Comparison of ENCODE assay signal across 8 cellular contexts in the genomic region with DNA sequence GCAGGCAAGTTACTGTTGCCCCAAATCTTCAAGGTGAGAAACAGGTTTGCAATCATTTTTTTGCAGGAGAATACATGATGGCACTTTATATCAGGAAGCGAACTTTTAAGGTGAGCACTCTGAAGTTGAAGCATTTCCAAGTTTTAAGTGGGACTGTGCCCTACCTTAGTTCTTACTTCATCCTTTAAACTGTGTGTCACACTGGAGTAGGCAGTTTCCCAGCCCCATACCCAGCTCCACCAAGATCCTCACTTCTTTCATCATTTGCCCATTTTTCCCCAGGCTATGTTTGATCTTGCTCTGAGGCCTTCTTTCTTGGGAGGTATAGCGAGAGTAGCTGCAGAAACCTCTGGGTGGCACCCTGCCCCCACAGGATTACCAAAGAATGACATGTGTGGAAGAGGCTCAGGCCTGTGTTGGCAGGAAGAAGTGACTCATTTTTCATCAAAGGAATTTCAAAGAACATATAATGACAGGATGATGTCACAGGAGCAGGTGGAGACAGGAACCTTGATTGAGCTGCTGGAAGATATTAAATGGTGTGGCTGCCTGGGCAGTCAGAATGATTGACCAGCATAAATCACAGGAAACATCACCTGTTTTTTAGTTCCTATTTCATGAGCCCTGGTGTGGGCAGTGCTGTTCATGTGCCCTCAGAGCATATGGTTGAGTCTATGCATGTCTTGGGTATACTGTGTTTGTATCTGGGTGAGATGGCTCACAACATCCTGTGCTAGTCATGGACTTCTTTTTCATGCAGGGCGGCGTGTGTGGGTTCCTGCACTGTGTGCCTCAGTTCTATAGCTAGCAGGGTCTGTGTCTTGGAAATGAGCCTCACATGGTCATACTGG. TPM values are rescaled to one million over a fixed set of nuclear protein-coding genes. Genes with fewer than 3 reads are reported as not detected.
A peak's percentile ranks its signal among the peaks of the same experiment; 100 is the strongest.
DNase-seq lines count a peak whose midpoint lies in the region; ATAC-seq and TF ChIP-seq lines count a peak whose summit lies in the region.

No MANE protein-coding gene starts in this region.

- no peak overlapping the region for H3K4me3 ChIP-seq in IMR-90 (ENCODE audit: insufficient read depth, low read depth, low read length)
- no peak overlapping the region for H3K4me3 ChIP-seq in skeletal muscle satellite cell (ENCODE audit: low read length)

- peak overlapping the region; percentile 0; the same call in 1 of the 2 replicates for H3K27ac ChIP-seq in IMR-90 (ENCODE audit: insufficient read depth, low read length)

- H4K91ac ChIP-seq in IMR-90 (ENCODE audit: insufficient read depth, low read depth, low read length) = peak overlapping the region; percentile 26

- H3K36me3 ChIP-seq in IMR-90 (ENCODE audit: control insufficient read depth, insufficient read depth, low read length) = no peaks in the 10 kb centered on the region
- no peaks in the 10 kb centered on the region for H3K36me3 ChIP-seq in skeletal muscle satellite cell (ENCODE audit: insufficient read depth, low read length)

- peak overlapping the region; percentile 64 for H3K4ac ChIP-seq in IMR-90 (ENCODE audit: low read depth, low read length)

- 0 out of 2 replicates have a peak overlapping the region, but pooled peaks have one; percentile 8 for H4K5ac ChIP-seq in IMR-90 (ENCODE audit: low read depth, low read length)

- H3K4me2 ChIP-seq in IMR-90 (ENCODE audit: low read depth, low read length) = no peak overlapping the region; the same call in 1 of the 2 replicates
- peak overlapping the region; percentile 10 for H3K4me2 ChIP-seq in skeletal muscle satellite cell (ENCODE audit: low read length)

- H3K9me1 ChIP-seq in IMR-90 (ENCODE audit: insufficient read depth, low read length) = peaks cover 18% of the 10 kb centered on the region

- H2BK5ac ChIP-seq in IMR-90 (ENCODE audit: low read depth, low read length, poor library complexity, severe bottlenecking) = peak overlapping the region; percentile 73

- H2AK9ac ChIP-seq in IMR-90 (replicated peaks; ENCODE audit: low read depth, low read length, poor library complexity) = peak overlapping the region; percentile 78

- H3K27ac Mint-ChIP-seq in activated T-helper 2 cell treated with anti-CD3 and anti-CD28 coated beads, Interferon-gamma antibody, Interleukin-2, Interleukin-4, amounts not matched to agents 10 μg/mL and 5 μg/mL and 100 μg/mL, durations not matched to agents 14 hours and 24 hours and 36 hours = peak overlapping the region; percentile 86

- POLR2A ChIA-PET in IMR-90 (lab: Charles Lee; ENCODE audit: unreplicated experiment) = interaction anchor here (0.5 kb wide), 1 partner anchor 36 kb away, joined by 11 read pairs; no protein-coding TSS in a partner anchor

- DNase-seq in IMR-90 (peak; percentile 74), SIG-M5 (lab: John Stamatoyannopoulos, UW) (peak; percentile 14), head of caudate nucleus (peak; percentile 39 to 88 (median 70)), cerebellar nuclear complex (lab: John Stamatoyannopoulos, UW) (no peak), globus pallidus (ENCODE audit: low spot score) (no peak)
- peak; percentile 75 for DNase-seq in activated T-helper 2 cell treated with anti-CD3 and anti-CD28 coated beads, Interferon-gamma antibody, Interleukin-2, Interleukin-4, amounts not matched to agents 10 μg/mL and 5 μg/mL and 100 μg/mL, durations not matched to agents 14 hours and 24 hours and 36 hours (ENCODE audit: low spot score)

- no TSS peak for BruUV-seq in IMR-90 (replicated peaks; lab: Mats Ljungman, UMichigan)

- H2BK120ac ChIP-seq in IMR-90 (ENCODE audit: low read depth, low read length) = peak overlapping the region; percentile 38

- peaks cover 4 to 57% of the 10 kb centered on the region in 2 experiments; a peak in 3 of 4 replicates for H3K79me1 ChIP-seq in IMR-90 (ENCODE audit: low read depth in 1 of 2, low read length in 2 of 2)

- CTCF ChIA-PET in IMR-90 (lab: Yijun Ruan, JAX) = interaction anchor here (0.6 to 0.8 kb wide), 3 partner anchors 21 to 76 kb away, joined by 3 to 4 read pairs (median 3); no protein-coding TSS in a partner anchor

- H2AFZ ChIP-seq in IMR-90 (replicated peaks; ENCODE audit: low read length, poor library complexity) = no peak overlapping the region

- H2AK5ac ChIP-seq in IMR-90 (ENCODE audit: low read depth, low read length) = peak overlapping the region; percentile 82

- no peaks in the 10 kb centered on the region for H3K9me3 Mint-ChIP-seq in activated T-helper 2 cell treated with anti-CD3 and anti-CD28 coated beads, Interferon-gamma antibody, Interleukin-2, Interleukin-4, amounts not matched to agents 10 μg/mL and 5 μg/mL and 100 μg/mL, durations not matched to agents 14 hours and 24 hours and 36 hours

- H3K23ac ChIP-seq in IMR-90 (ENCODE audit: low read depth, low read length) = peak overlapping the region; percentile 67; the same call in 1 of the 2 replicates

- TF ChIP-seq CTCF in GM12874 (IDR thresholded peaks at IDR 0.05; ENCODE audit: insufficient read depth, low read depth, low read length) (peak; percentile 70), IMR-90 (conservative IDR thresholded peaks at IDR 0.05; ENCODE audit: low read depth, low read length) (peak; percentile 27)

- no peak overlapping the region; the same call in 1 of the 2 replicates for H3K56ac ChIP-seq in IMR-90 (ENCODE audit: extremely low read depth, insufficient read depth, low read length)

- TF ChIP-seq POLR2A in IMR-90 (IDR thresholded peaks at IDR 0.05; ENCODE audit: low read depth, low read length) = no peak

- peaks cover 43% of the 10 kb centered on the region for H3K4me1 Mint-ChIP-seq in activated T-helper 2 cell treated with anti-CD3 and anti-CD28 coated beads, Interferon-gamma antibody, Interleukin-2, Interleukin-4, amounts not matched to agents 10 μg/mL and 5 μg/mL and 100 μg/mL, durations not matched to agents 14 hours and 24 hours and 36 hours (ENCODE audit: low read depth)

- dilution Hi-C loops in IMR-90 (cut with HindIII; ENCODE audit: low sequenced_read_pairs, unreplicated experiment) = no loop called here

- peaks cover 20% of the 10 kb centered on the region for H4K20me1 ChIP-seq in IMR-90 (ENCODE audit: insufficient read depth, low read length)

- in situ Hi-C loops in IMR-90 (cut with MboI; ENCODE audit: low sequenced_read_pairs) = no loop called here

- H2BK20ac ChIP-seq in IMR-90 (ENCODE audit: low read depth, low read length) = peak overlapping the region; percentile 59

- WGBS in IMR-90 (ENCODE audit: extremely low coverage in 2 of 2, insufficient read length in 1 of 2), 2 experiments = no CpG with 5 or more reads among the region's 4 CpGs

- H3K14ac ChIP-seq in IMR-90 (replicated peaks; ENCODE audit: low read depth, low read length) = peak overlapping the region; percentile 57

- H3K27me3 ChIP-seq in IMR-90 (ENCODE audit: control insufficient read depth, insufficient read depth, low read length) (no peaks in the 10 kb centered on the region), skeletal muscle satellite cell (ENCODE audit: control insufficient read depth, insufficient read depth, low read length) (no peaks in the 10 kb centered on the region)

- TF ChIP-seq RAD21 in IMR-90 (IDR thresholded peaks at IDR 0.05; ENCODE audit: low read length) = peak; percentile 39

- no peaks in the 10 kb centered on the region for H3K9me3 ChIP-seq in IMR-90 (ENCODE audit: control insufficient read depth, insufficient read depth, low read length)
- no peaks in the 10 kb centered on the region for H3K9me3 ChIP-seq in skeletal muscle satellite cell (replicated peaks; ENCODE audit: low read length)

- H4K8ac ChIP-seq in IMR-90 (ENCODE audit: low read depth in 2 of 2, low read length in 2 of 2) = peak overlapping the region; percentile 2 to 58; a peak in 2 of 4 replicates

- H2BK15ac ChIP-seq in IMR-90 (ENCODE audit: low read depth, low read length) = peak overlapping the region; percentile 79; the same call in 2 of the 3 replicates

- ATAC-seq in IMR-90 (ENCODE audit: low read depth) = peak; percentile 22

- H3K4me3 Mint-ChIP-seq in activated T-helper 2 cell treated with anti-CD3 and anti-CD28 coated beads, Interferon-gamma antibody, Interleukin-2, Interleukin-4, amounts not matched to agents 10 μg/mL and 5 μg/mL and 100 μg/mL, durations not matched to agents 14 hours and 24 hours and 36 hours (ENCODE audit: low read depth) = peak overlapping the region; percentile 5

- H3K36me3 Mint-ChIP-seq in activated T-helper 2 cell treated with anti-CD3 and anti-CD28 coated beads, Interferon-gamma antibody, Interleukin-2, Interleukin-4, amounts not matched to agents 10 μg/mL and 5 μg/mL and 100 μg/mL, durations not matched to agents 14 hours and 24 hours and 36 hours (ENCODE audit: low read depth) = no peaks in the 10 kb centered on the region

- no peak overlapping the region for H3K9ac ChIP-seq in IMR-90 (ENCODE audit: low read depth, low read length)
- no peak overlapping the region for H3K9ac ChIP-seq in skeletal muscle satellite cell (ENCODE audit: low read depth, low read length)

- H3K4me1 ChIP-seq in IMR-90 (ENCODE audit: control insufficient read depth, insufficient read depth, low read length) (peaks cover 19% of the 10 kb centered on the region), skeletal muscle satellite cell (ENCODE audit: control insufficient read depth, insufficient read depth, low read length) (peaks cover 44% of the 10 kb centered on the region)

- H3K18ac ChIP-seq in IMR-90 (ENCODE audit: low read depth, low read length) = peak overlapping the region; percentile 32; the same call in 1 of the 2 replicates

- intact Hi-C loops in IMR-90 (cut with micrococcal nuclease) = no loop called here
- intact Hi-C loops in activated T-helper 2 cell treated with anti-CD3 and anti-CD28 coated beads, Interferon-gamma antibody, Interleukin-2, Interleukin-4, amounts not matched to agents 10 μg/mL and 5 μg/mL and 100 μg/mL, durations not matched to agents 14 hours and 24 hours and 36 hours (cut with micrococcal nuclease) = loop anchor here (1.0 to 2.0 kb wide), 5 partner anchors 9 to 81 kb away; a partner anchor contains a TSS
- intact Hi-C loops in head of caudate nucleus (cut with DNase I) = no loop called here

- no peaks in the 10 kb centered on the region for H3K27me3 Mint-ChIP-seq in activated T-helper 2 cell treated with anti-CD3 and anti-CD28 coated beads, Interferon-gamma antibody, Interleukin-2, Interleukin-4, amounts not matched to agents 10 μg/mL and 5 μg/mL and 100 μg/mL, durations not matched to agents 14 hours and 24 hours and 36 hours (ENCODE audit: low read depth)

TF ChIP-seq in IMR-90, 13 proteins besides CTCF, POLR2A, EP300 and RAD21 (continues in another document):
- no peak for TF ChIP-seq MAZ (IDR thresholded peaks at IDR 0.05; ENCODE audit: borderline replicate concordance, low read depth, low read length)
- TF ChIP-seq RCOR1 (IDR thresholded peaks at IDR 0.05; ENCODE audit: insufficient replicate concordance, low read length) = peak; percentile 26
- peak; percentile 35; the same call in 1 of the 2 replicates for TF ChIP-seq CEBPB (IDR thresholded peaks at IDR 0.05; ENCODE audit: low read depth, low read length)

RNA-seq across cellular contexts. Expression of a gene that starts 20.8 kb away (rescaled TPM):
- total RNA-seq in IMR-90 (2012; rRNA removed) = 368 and 369 TPM in 2 replicates
- polyA plus RNA-seq in IMR-90 (2012; rRNA removed) = 56.3 and 67.6 TPM in 2 replicates
- polyA plus RNA-seq in IMR-90 (2012; cell fraction: cytosol; rRNA removed) = 24.9 and 28.6 TPM in 2 replicates
- polyA plus RNA-seq in IMR-90 (2012; cell fraction: nucleus; rRNA removed; ENCODE audit: low replicate concordance) = 141 and 243 TPM in 2 replicates
- total RNA-seq in activated T-helper 2 cell treated with anti-CD3 and anti-CD28 coated beads, Interferon-gamma antibody, Interleukin-2, Interleukin-4, amounts not matched to agents 10 μg/mL and 5 μg/mL and 100 μg/mL, durations not matched to agents 14 hours and 24 hours and 36 hours = 210 and 212 TPM in 2 replicates
- total RNA-seq in skeletal muscle satellite cell (2012; rRNA removed) = 124 and 151 TPM in 2 replicates

Comparison
In these comparisons a context has a peak if more than half of its experiments do, and no peak if none do; other contexts are left out.
1. DNase-seq: peak in IMR-90 (single experiment), SIG-M5 (single experiment), activated T-helper 2 cell treated with anti-CD3 and anti-CD28 coated beads, Interferon-gamma antibody, Interleukin-2, Interleukin-4, amounts not matched to agents 10 μg/mL and 5 μg/mL and 100 μg/mL, durations not matched to agents 14 hours and 24 hours and 36 hours (single experiment) and head of caudate nucleus (42 of 42); none in cerebellar nuclear complex (0 of 2) and globus pallidus (single experiment).